In genomic region chr12:51342416-51342815, GRCh38 we compare ENCODE assay signal across 27 cellular contexts. TPM values are rescaled to one million over a fixed set of nuclear protein-coding genes. Genes with fewer than 3 reads are reported as not detected.
"Had no signal": no experiment of that assay in that cellular context is flagged by ENCODE, and none has a peak within 500 bp of the region (broad histone marks: within the 10 kb centered on the region; RNA-seq: fewer than 3 reads in every experiment).

No MANE protein-coding gene starts in this region.

- FAIRE-seq: frontal cortex, islet of Langerhans, small intestine had no signal

- H3K36me3 Mint-ChIP-seq: mesothelial cell of epicardium, natural killer cell had no signal

- H3K27me3 Mint-ChIP-seq: central memory CD8-positive, alpha-beta T cell had no signal

- H3K27ac ChIP-seq: dorsolateral prefrontal cortex, heart right ventricle, right atrium auricular region, testis, tibial nerve had no signal

- H3K9me3 Mint-ChIP-seq: central memory CD8-positive, alpha-beta T cell; mesothelial cell of epicardium; natural killer cell; neural crest cell had no signal

- H3K4me3 ChIP-seq: dorsolateral prefrontal cortex, heart right ventricle, right atrium auricular region, testis, tibial nerve had no signal

- H3K9me3 ChIP-seq: heart right ventricle, right atrium auricular region, testis, tibial nerve had no signal

- DNase-seq: cortex of kidney; dorsolateral prefrontal cortex; effector CD8-positive, alpha-beta T cell; heart right ventricle; hypothalamus; natural killer cell; occipital lobe; small intestine; stimulated activated CD4-positive, alpha-beta T cell treated with anti-CD3 and anti-CD28 coated beads, Interleukin-12 subunit alpha, Interleukin-12 subunit beta, amount 100 ng/mL, for 4 hours; stimulated activated naive CD4-positive, alpha-beta T cell treated with Interleukin-2 at 50 U/mL for 16 hours; testis had no signal

- H3K27ac Mint-ChIP-seq: mesothelial cell of epicardium, natural killer cell had no signal

- ATAC-seq: left lobe of liver, natural killer cell had no signal

- H3K36me3 ChIP-seq: heart right ventricle, right atrium auricular region, tibial nerve had no signal

- H3K4me3 Mint-ChIP-seq: central memory CD8-positive, alpha-beta T cell; mesothelial cell of epicardium; natural killer cell; neural crest cell had no signal

- H3K27me3 ChIP-seq: dorsolateral prefrontal cortex, heart right ventricle, right atrium auricular region, testis, tibial nerve had no signal

RNA-seq across cellular contexts. Expression of gene CELA1, which starts 4.1 kb away (rescaled TPM):
- total RNA-seq: fibroblast of lung, frontal cortex, glomerular endothelial cell, heart right ventricle, left lobe of liver, lower leg skin, mesothelial cell of epicardium, mucosa of gallbladder, myocyte, neural crest cell, occipital lobe, right atrium auricular region, subcutaneous adipose tissue, tibial nerve, urinary bladder had no signal
- polyA plus RNA-seq: esophagus, fibroblast of lung, heart right ventricle, small intestine, urinary bladder had no signal

RNA-seq across cellular contexts. Expression of gene BIN2, which starts 18.4 kb away (rescaled TPM):
- total RNA-seq: fibroblast of lung, glomerular endothelial cell, myocyte, neural crest cell had no signal
- polyA plus RNA-seq: fibroblast of lung had no signal
